Comparison of ENCODE assay signal across 1 cellular context in the genomic region with DNA sequence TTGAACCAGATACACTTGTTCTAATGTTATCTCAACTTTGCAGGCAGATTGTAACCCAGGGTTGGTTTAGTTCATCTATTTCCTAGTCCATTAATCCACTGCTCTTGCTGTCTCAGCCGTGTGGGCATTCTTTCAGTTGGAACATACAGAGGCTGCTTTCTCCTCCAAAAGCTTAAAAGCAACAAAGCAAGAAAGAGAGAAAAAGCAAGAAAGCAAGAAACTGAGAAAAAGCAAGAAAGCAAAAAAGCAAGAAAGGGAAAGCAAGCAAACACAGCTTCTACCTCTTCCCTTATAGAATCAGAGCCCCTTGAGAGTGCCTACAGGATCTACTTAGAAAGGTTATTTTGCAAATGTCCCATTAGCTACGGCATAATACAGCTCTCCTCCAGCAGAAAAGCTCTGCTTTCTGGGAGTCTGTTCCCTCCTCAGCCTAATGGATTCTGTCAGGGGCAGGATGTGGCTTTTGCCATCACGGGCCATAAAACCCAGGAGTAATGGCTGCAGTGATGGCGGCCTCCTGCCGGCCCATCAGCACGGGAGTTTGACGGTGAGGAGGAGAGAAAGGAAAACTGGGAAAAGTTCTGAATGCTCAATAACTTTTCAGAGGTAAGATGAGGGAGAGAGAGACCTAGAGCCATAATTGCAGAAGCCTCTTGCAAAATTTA.
TF ChIP-seq lines count a peak whose summit lies in the region.

No MANE protein-coding gene starts in this region.

TF ChIP-seq in K562, 482 proteins besides CTCF, POLR2A, EP300 and RAD21 (continued from another document and continues in another):
- TF ChIP-seq, protein P1, sequence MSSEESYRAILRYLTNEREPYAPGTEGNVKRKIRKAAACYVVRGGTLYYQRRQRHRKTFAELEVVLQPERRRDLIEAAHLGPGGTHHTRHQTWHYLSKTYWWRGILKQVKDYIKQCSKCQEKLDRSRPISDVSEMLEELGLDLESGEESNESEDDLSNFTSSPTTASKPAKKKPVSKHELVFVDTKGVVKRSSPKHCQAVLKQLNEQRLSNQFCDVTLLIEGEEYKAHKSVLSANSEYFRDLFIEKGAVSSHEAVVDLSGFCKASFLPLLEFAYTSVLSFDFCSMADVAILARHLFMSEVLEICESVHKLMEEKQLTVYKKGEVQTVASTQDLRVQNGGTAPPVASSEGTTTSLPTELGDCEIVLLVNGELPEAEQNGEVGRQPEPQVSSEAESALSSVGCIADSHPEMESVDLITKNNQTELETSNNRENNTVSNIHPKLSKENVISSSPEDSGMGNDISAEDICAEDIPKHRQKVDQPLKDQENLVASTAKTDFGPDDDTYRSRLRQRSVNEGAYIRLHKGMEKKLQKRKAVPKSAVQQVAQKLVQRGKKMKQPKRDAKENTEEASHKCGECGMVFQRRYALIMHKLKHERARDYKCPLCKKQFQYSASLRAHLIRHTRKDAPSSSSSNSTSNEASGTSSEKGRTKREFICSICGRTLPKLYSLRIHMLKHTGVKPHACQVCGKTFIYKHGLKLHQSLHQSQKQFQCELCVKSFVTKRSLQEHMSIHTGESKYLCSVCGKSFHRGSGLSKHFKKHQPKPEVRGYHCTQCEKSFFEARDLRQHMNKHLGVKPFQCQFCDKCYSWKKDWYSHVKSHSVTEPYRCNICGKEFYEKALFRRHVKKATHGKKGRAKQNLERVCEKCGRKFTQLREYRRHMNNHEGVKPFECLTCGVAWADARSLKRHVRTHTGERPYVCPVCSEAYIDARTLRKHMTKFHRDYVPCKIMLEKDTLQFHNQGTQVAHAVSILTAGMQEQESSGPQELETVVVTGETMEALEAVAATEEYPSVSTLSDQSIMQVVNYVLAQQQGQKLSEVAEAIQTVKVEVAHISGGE (CRISPR knock-in tag; IDR thresholded peaks at IDR 0.05): no peak
- TF ChIP-seq RBM15 (IDR thresholded peaks at IDR 0.05; ENCODE audit: insufficient read depth, low read length) (no peak), CHD4 (IDR thresholded peaks at IDR 0.05; ENCODE audit: insufficient read depth, insufficient replicate concordance, low read depth, low read length, poor library complexity, severe bottlenecking) (no peak), PHB (CRISPR knock-in tag; IDR thresholded peaks at IDR 0.05) (no peak), HDAC8 (tag; IDR thresholded peaks at IDR 0.05) (no peak), FOSL1 (tag; conservative IDR thresholded peaks at IDR 0.05) (no peak), ZNF507 (tag; conservative IDR thresholded peaks at IDR 0.05) (no peak), RBFOX2 (IDR thresholded peaks at IDR 0.05; ENCODE audit: low read depth, low read length) (no peak), SP1 (CRISPR knock-in tag; IDR thresholded peaks at IDR 0.05) (no peak), TCF7L2 (IDR thresholded peaks at IDR 0.05; ENCODE audit: low read depth, low read length) (no peak), ZNF551 (CRISPR knock-in tag; IDR thresholded peaks at IDR 0.05) (no peak), ZBTB1 (CRISPR knock-in tag; IDR thresholded peaks at IDR 0.05; ENCODE audit: borderline replicate concordance, low read depth) (no peak), NR2F6 (CRISPR knock-in tag; IDR thresholded peaks at IDR 0.05) (0 out of 2 replicates have a peak, but pooled peaks have one; percentile 41), STAG1 (CRISPR knock-in tag; IDR thresholded peaks at IDR 0.05; ENCODE audit: borderline replicate concordance) (no peak), TEAD2 (tag; IDR thresholded peaks at IDR 0.05) (no peak; the same call in 1 of the 2 replicates), TAF9B (IDR thresholded peaks at IDR 0.05; ENCODE audit: partially characterized antibody) (peak; percentile 39), GABPB1 (CRISPR knock-in tag; IDR thresholded peaks at IDR 0.05) (no peak), GTF2A2 (tag; IDR thresholded peaks at IDR 0.05) (0 out of 2 replicates have a peak, but pooled peaks have one; percentile 12), PTRF (tag; IDR thresholded peaks at IDR 0.05) (no peak), POLR2AphosphoS2 (IDR thresholded peaks at IDR 0.05; ENCODE audit: low read length) (no peak), HNRNPK (IDR thresholded peaks at IDR 0.05; ENCODE audit: low read depth, low read length, poor library complexity, severe bottlenecking) (no peak), EGR1 (conservative IDR thresholded peaks at IDR 0.05) (no peak), OTX1 (CRISPR knock-in tag; IDR thresholded peaks at IDR 0.05) (no peak), ZNF232 (CRISPR knock-in tag; IDR thresholded peaks at IDR 0.05) (no peak), PRPF4 (IDR thresholded peaks at IDR 0.05; ENCODE audit: insufficient read depth, low read depth, low read length, poor library complexity, severe bottlenecking) (no peak), L3MBTL2 (IDR thresholded peaks at IDR 0.05) (no peak), ZNF436 (CRISPR knock-in tag; IDR thresholded peaks at IDR 0.05) (no peak), CBX8 (IDR thresholded peaks at IDR 0.05; ENCODE audit: borderline replicate concordance, extremely low read depth, low read depth, low read length, poor library complexity, severe bottlenecking) (no peak)
- TF ChIP-seq, protein P2, sequence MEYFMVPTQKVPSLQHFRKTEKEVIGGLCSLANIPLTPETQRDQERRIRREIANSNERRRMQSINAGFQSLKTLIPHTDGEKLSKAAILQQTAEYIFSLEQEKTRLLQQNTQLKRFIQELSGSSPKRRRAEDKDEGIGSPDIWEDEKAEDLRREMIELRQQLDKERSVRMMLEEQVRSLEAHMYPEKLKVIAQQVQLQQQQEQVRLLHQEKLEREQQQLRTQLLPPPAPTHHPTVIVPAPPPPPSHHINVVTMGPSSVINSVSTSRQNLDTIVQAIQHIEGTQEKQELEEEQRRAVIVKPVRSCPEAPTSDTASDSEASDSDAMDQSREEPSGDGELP (CRISPR knock-in tag; IDR thresholded peaks at IDR 0.05; ENCODE audit: borderline replicate concordance): no peak
- TF ChIP-seq, protein P3, sequence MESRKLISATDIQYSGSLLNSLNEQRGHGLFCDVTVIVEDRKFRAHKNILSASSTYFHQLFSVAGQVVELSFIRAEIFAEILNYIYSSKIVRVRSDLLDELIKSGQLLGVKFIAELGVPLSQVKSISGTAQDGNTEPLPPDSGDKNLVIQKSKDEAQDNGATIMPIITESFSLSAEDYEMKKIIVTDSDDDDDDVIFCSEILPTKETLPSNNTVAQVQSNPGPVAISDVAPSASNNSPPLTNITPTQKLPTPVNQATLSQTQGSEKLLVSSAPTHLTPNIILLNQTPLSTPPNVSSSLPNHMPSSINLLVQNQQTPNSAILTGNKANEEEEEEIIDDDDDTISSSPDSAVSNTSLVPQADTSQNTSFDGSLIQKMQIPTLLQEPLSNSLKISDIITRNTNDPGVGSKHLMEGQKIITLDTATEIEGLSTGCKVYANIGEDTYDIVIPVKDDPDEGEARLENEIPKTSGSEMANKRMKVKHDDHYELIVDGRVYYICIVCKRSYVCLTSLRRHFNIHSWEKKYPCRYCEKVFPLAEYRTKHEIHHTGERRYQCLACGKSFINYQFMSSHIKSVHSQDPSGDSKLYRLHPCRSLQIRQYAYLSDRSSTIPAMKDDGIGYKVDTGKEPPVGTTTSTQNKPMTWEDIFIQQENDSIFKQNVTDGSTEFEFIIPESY (CRISPR knock-in tag; IDR thresholded peaks at IDR 0.05): no peak
- TF ChIP-seq, protein P4, sequence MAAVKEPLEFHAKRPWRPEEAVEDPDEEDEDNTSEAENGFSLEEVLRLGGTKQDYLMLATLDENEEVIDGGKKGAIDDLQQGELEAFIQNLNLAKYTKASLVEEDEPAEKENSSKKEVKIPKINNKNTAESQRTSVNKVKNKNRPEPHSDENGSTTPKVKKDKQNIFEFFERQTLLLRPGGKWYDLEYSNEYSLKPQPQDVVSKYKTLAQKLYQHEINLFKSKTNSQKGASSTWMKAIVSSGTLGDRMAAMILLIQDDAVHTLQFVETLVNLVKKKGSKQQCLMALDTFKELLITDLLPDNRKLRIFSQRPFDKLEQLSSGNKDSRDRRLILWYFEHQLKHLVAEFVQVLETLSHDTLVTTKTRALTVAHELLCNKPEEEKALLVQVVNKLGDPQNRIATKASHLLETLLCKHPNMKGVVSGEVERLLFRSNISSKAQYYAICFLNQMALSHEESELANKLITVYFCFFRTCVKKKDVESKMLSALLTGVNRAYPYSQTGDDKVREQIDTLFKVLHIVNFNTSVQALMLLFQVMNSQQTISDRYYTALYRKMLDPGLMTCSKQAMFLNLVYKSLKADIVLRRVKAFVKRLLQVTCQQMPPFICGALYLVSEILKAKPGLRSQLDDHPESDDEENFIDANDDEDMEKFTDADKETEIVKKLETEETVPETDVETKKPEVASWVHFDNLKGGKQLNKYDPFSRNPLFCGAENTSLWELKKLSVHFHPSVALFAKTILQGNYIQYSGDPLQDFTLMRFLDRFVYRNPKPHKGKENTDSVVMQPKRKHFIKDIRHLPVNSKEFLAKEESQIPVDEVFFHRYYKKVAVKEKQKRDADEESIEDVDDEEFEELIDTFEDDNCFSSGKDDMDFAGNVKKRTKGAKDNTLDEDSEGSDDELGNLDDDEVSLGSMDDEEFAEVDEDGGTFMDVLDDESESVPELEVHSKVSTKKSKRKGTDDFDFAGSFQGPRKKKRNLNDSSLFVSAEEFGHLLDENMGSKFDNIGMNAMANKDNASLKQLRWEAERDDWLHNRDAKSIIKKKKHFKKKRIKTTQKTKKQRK (IDR thresholded peaks at IDR 0.05; ENCODE audit: borderline replicate concordance, low read depth, low read length): no peak
- TF ChIP-seq, protein P5, sequence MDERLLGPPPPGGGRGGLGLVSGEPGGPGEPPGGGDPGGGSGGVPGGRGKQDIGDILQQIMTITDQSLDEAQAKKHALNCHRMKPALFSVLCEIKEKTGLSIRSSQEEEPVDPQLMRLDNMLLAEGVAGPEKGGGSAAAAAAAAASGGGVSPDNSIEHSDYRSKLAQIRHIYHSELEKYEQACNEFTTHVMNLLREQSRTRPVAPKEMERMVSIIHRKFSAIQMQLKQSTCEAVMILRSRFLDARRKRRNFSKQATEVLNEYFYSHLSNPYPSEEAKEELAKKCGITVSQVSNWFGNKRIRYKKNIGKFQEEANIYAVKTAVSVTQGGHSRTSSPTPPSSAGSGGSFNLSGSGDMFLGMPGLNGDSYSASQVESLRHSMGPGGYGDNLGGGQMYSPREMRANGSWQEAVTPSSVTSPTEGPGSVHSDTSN (CRISPR knock-in tag; IDR thresholded peaks at IDR 0.05; ENCODE audit: low read depth): no peak
- TF ChIP-seq, protein P5 (tag; conservative IDR thresholded peaks at IDR 0.05; ENCODE audit: low read depth): 0 out of 2 replicates have a peak, but pooled peaks have one; percentile 26
- TF ChIP-seq, protein P6, sequence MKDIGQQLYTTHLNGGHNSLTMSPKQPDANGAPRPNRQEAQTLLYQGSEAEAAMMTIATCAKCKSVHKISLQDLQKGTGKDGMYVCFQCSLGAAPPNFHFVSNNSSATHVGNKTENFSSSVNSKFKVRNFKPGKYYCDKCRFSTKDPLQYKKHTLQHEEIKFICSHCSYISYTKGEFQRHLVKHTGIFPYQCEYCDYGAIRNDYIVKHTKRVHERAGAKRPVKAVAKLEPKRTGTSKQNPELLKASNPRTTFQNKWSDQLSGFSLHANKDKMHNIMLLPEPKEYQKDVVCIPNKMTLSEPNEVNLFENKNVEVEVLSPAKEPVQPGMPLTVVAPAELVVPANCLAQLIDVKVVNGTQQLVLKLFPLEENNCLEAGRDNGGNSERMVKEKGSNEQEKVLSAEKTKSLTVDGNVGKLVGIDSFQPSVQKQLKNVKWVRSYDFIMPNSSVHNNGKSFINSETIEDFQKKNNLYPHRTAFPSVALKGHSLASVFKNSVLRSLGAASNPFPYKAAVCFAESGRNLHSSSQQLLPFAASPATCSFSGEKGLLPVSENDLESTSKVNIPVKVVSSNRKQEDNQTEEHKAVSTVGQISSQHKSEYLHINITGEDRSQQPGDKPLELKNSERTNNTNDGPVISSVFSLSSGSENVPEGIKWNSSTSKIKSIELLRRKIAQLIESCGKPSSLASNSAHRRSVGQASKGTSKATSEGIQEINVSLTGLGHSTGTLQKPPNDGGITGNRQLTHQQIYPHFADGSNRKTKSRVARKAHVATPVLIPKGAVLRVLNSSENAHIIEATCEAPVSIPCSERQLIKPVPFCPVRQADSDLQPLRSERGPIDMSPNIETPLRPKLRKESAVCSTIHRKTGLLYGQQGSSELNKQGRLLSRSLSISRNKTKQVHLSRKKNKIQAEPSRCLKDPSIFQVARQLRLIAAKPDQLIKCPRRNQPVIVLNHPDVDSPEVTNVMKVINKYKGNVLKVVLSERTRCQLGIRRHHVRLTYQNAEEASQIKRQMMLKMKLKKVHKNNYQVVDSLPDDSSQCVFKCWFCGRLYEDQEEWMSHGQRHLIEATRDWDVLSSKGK (CRISPR knock-in tag; IDR thresholded peaks at IDR 0.05): no peak
- TF ChIP-seq, protein P7, sequence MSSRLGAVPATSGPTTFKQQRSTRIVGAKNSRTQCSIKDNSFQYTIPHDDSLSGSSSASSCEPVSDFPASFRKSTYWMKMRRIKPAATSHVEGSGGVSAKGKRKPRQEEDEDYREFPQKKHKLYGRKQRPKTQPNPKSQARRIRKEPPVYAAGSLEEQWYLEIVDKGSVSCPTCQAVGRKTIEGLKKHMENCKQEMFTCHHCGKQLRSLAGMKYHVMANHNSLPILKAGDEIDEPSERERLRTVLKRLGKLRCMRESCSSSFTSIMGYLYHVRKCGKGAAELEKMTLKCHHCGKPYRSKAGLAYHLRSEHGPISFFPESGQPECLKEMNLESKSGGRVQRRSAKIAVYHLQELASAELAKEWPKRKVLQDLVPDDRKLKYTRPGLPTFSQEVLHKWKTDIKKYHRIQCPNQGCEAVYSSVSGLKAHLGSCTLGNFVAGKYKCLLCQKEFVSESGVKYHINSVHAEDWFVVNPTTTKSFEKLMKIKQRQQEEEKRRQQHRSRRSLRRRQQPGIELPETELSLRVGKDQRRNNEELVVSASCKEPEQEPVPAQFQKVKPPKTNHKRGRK (tag; IDR thresholded peaks at IDR 0.05): peak; percentile 16; the same call in 1 of the 2 replicates
- TF ChIP-seq, protein P8, sequence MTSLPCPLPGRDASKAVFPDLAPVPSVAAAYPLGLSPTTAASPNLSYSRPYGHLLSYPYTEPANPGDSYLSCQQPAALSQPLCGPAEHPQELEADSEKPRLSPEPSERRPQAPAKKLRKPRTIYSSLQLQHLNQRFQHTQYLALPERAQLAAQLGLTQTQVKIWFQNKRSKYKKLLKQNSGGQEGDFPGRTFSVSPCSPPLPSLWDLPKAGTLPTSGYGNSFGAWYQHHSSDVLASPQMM (CRISPR knock-in tag; IDR thresholded peaks at IDR 0.05): no peak
- TF ChIP-seq, protein P9, sequence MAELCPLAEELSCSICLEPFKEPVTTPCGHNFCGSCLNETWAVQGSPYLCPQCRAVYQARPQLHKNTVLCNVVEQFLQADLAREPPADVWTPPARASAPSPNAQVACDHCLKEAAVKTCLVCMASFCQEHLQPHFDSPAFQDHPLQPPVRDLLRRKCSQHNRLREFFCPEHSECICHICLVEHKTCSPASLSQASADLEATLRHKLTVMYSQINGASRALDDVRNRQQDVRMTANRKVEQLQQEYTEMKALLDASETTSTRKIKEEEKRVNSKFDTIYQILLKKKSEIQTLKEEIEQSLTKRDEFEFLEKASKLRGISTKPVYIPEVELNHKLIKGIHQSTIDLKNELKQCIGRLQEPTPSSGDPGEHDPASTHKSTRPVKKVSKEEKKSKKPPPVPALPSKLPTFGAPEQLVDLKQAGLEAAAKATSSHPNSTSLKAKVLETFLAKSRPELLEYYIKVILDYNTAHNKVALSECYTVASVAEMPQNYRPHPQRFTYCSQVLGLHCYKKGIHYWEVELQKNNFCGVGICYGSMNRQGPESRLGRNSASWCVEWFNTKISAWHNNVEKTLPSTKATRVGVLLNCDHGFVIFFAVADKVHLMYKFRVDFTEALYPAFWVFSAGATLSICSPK (IDR thresholded peaks at IDR 0.05; ENCODE audit: borderline replicate concordance): no peak
